Comparison of ENCODE assay signal across 8 cellular contexts in genomic region chr19:46787040-46787330, GRCh38. TPM values are rescaled to one million over a fixed set of nuclear protein-coding genes. Genes with fewer than 3 reads are reported as not detected.
DNase-seq lines count a peak whose midpoint lies in the region; ATAC-seq, FAIRE-seq and TF ChIP-seq lines count a peak whose summit lies in the region.

No MANE protein-coding gene starts in this region.

- no peaks in the 10 kb centered on the region for H3K27me3 ChIP-seq in CD8-positive, alpha-beta T cell (ENCODE audit: insufficient read depth, low read length)
- H3K27me3 ChIP-seq in OCI-LY3 (ENCODE audit: low read depth, low read length) (0 out of 2 replicates have a peak, but pooled peaks cover 3% of the 10 kb centered on the region), endothelial cell of umbilical vein (ENCODE audit: control insufficient read depth in 2 of 2, insufficient read depth in 2 of 2, low read length in 2 of 2) (no peaks in the 10 kb centered on the region), neutrophil (peaks cover 4% of the 10 kb centered on the region)

- peaks cover 55% of the 10 kb centered on the region for H3K4me1 ChIP-seq in CD8-positive, alpha-beta T cell (ENCODE audit: insufficient read depth, low read length)
- H3K4me1 ChIP-seq in OCI-LY3 (ENCODE audit: low read length) (peaks cover 27% of the 10 kb centered on the region), endothelial cell of umbilical vein (ENCODE audit: control insufficient read depth, extremely low read depth, insufficient read depth, low read length) (peaks cover 34% of the 10 kb centered on the region), neutrophil (ENCODE audit: control insufficient read depth in 1 of 2, insufficient read depth in 1 of 2, low read depth in 1 of 2, low read length in 1 of 2) (peaks cover 47 to 50% of the 10 kb centered on the region in 2 experiments)

- dilution Hi-C loops in endothelial cell of umbilical vein (cut with MboI; ENCODE audit: extremely low pct_ligation_motif_present, low sequenced_read_pairs), result no loop called here

- no peak overlapping the region for H2AFZ ChIP-seq in OCI-LY3 (ENCODE audit: low read depth, low read length)
- H2AFZ ChIP-seq in endothelial cell of umbilical vein (ENCODE audit: low read depth, low read length), result peak overlapping the region; percentile 13

- H3K9me3 ChIP-seq in CD8-positive, alpha-beta T cell (ENCODE audit: low read length), result no peaks in the 10 kb centered on the region
- H3K9me3 ChIP-seq in OCI-LY3 (ENCODE audit: insufficient read depth, low read length) (no peaks in the 10 kb centered on the region), endothelial cell of umbilical vein (replicated peaks; ENCODE audit: control insufficient read depth, insufficient read depth, low read length) (no peaks in the 10 kb centered on the region), neutrophil (no peaks in the 10 kb centered on the region)

- H3K9ac ChIP-seq in OCI-LY3 (ENCODE audit: low read length) (peak overlapping the region; percentile 99), endothelial cell of umbilical vein (replicated peaks; ENCODE audit: extremely low read depth, insufficient read depth, low read length) (peak overlapping the region; percentile 94)

- BruUV-seq in endothelial cell of umbilical vein (replicated peaks; lab: Mats Ljungman, UMichigan), result no TSS peak

- H4K20me1 ChIP-seq in OCI-LY3 (ENCODE audit: insufficient read depth, low read length) (peaks cover 45% of the 10 kb centered on the region), endothelial cell of umbilical vein (replicated peaks; ENCODE audit: control insufficient read depth, extremely low read depth, insufficient read depth, low read length) (peaks cover 4% of the 10 kb centered on the region)

- peak overlapping the region; percentile 85 for H3K4me3 Mint-ChIP-seq in CD8-positive, alpha-beta T cell

- no peaks in the 10 kb centered on the region for H3K27me3 Mint-ChIP-seq in CD8-positive, alpha-beta T cell (ENCODE audit: low read depth)

- POLR2A ChIA-PET in CD8-positive, alpha-beta T cell (lab: Charles Lee), result no interaction called here
- POLR2A ChIA-PET in endothelial cell of umbilical vein (lab: Charles Lee), result interaction anchor here (0.6 to 2.5 kb wide), 5 partner anchors 9 to 81 kb away, joined by 3 to 24 read pairs (median 5); no protein-coding TSS in a partner anchor

- H3K9me3 Mint-ChIP-seq in CD8-positive, alpha-beta T cell, result no peaks in the 10 kb centered on the region

- H3K27ac Mint-ChIP-seq in CD8-positive, alpha-beta T cell, result peak overlapping the region; percentile 92

- no peak overlapping the region for H3K27ac ChIP-seq in CD8-positive, alpha-beta T cell (ENCODE audit: low read depth, low read length)
- H3K27ac ChIP-seq in OCI-LY3 (ENCODE audit: low read length) (peak overlapping the region; percentile 88), endothelial cell of umbilical vein (ENCODE audit: insufficient read depth, low read depth, low read length) (peak overlapping the region; percentile 98), neutrophil (peak overlapping the region; percentile 80)

- H3K36me3 Mint-ChIP-seq in CD8-positive, alpha-beta T cell, result peaks cover 13% of the 10 kb centered on the region

- H3K9me1 ChIP-seq in endothelial cell of umbilical vein (replicated peaks; ENCODE audit: control insufficient read depth, extremely low read depth, insufficient read depth, low read length), result no peaks in the 10 kb centered on the region

- H3K4me1 Mint-ChIP-seq in CD8-positive, alpha-beta T cell (ENCODE audit: low read depth), result peaks cover 57% of the 10 kb centered on the region

- FAIRE-seq in endothelial cell of umbilical vein (lab: Jason Lieb, UNC) (no peak), GM12891 (lab: Jason Lieb, UNC) (no peak)

- TF ChIP-seq CTCF in CD8-positive, alpha-beta T cell (IDR thresholded peaks at IDR 0.05), result no peak
- TF ChIP-seq CTCF in OCI-LY3 (IDR thresholded peaks at IDR 0.05; ENCODE audit: low read depth, low read length), result no peak
- TF ChIP-seq CTCF in endothelial cell of umbilical vein (IDR thresholded peaks at IDR 0.05; ENCODE audit: extremely low read depth in 1 of 2, insufficient read depth in 1 of 2, low read depth in 1 of 2, low read length in 2 of 2), result no peak
- no peak for TF ChIP-seq CTCF in neutrophil (IDR thresholded peaks at IDR 0.05)

- intact Hi-C loops in CD8-positive, alpha-beta T cell (cut with DNase I, micrococcal nuclease), result loop anchor here (2.0 to 10.0 kb wide), 5 partner anchors 35 to 440 kb away; partner anchors contain the start of gene PRKD2 (in 1 of the 2)
- intact Hi-C loops in endothelial cell of umbilical vein (cut with micrococcal nuclease), result loop anchor here (5.0 kb wide), 1 partner anchor 470 kb away; the partner anchor contains the start of gene CCDC9

- no peaks in the 10 kb centered on the region for H3K36me3 ChIP-seq in CD8-positive, alpha-beta T cell (ENCODE audit: insufficient read depth, low read length)
- H3K36me3 ChIP-seq in OCI-LY3 (replicated peaks; ENCODE audit: low read depth, low read length), result peaks cover 49% of the 10 kb centered on the region
- peaks cover 5 to 10% of the 10 kb centered on the region in 2 experiments for H3K36me3 ChIP-seq in endothelial cell of umbilical vein (ENCODE audit: control insufficient read depth in 2 of 2, extremely low read depth in 1 of 2, insufficient read depth in 2 of 2, low read length in 2 of 2)
- H3K36me3 ChIP-seq in neutrophil, result no peaks in the 10 kb centered on the region

- DNase-seq in CD8-positive, alpha-beta T cell, result no peak
- no peak for DNase-seq in endothelial cell of umbilical vein (ENCODE audit: low read depth, low spot score)
- DNase-seq in GM12891 (ENCODE audit: insufficient read length, low spot score), result no peak
- no peak for DNase-seq in SKM-1 (lab: John Stamatoyannopoulos, UW; ENCODE audit: unreplicated experiment)

- CTCF ChIA-PET in CD8-positive, alpha-beta T cell (lab: Charles Lee), result interaction anchor here (0.8 to 9.1 kb wide), 3 partner anchors 8 to 54 kb away, joined by 3 to 39 read pairs (median 29); no protein-coding TSS in a partner anchor
- CTCF ChIA-PET in endothelial cell of umbilical vein (lab: Charles Lee), result interaction anchor here (4.7 to 6.7 kb wide), 2 partner anchors 43 to 54 kb away, joined by 21 to 63 read pairs; no protein-coding TSS in a partner anchor

- H3K4me2 ChIP-seq in OCI-LY3 (ENCODE audit: low read length), result peak overlapping the region; percentile 82
- peak overlapping the region; percentile 69 for H3K4me2 ChIP-seq in endothelial cell of umbilical vein (ENCODE audit: insufficient read depth, low read length)

- peak overlapping the region; percentile 85 for H3K4me3 ChIP-seq in CD8-positive, alpha-beta T cell (ENCODE audit: low read depth, low read length)
- H3K4me3 ChIP-seq in OCI-LY3 (ENCODE audit: low read length) (peak overlapping the region; percentile 89), endothelial cell of umbilical vein (replicated peaks in 1 of 3; ENCODE audit: insufficient read depth in 1 of 3, low read depth in 1 of 3, low read length in 3 of 3) (peak overlapping the region; percentile 60 to 99 (median 89)), neutrophil (ENCODE audit: low read depth in 1 of 2, low read length in 1 of 2) (peak overlapping the region; percentile 73 to 80)

- TF ChIP-seq POLR2A in endothelial cell of umbilical vein (IDR thresholded peaks at IDR 0.05; ENCODE audit: low read depth, low read length), result no peak
- TF ChIP-seq POLR2A in GM12891 (IDR thresholded peaks at IDR 0.05; ENCODE audit: low read depth, low read length), result no peak

- peaks cover 64% of the 10 kb centered on the region for H3K79me2 ChIP-seq in OCI-LY3 (ENCODE audit: low read length)
- H3K79me2 ChIP-seq in endothelial cell of umbilical vein (ENCODE audit: control insufficient read depth, insufficient read depth, low read length), result peaks cover 60% of the 10 kb centered on the region

- no peak for ATAC-seq in CD8-positive, alpha-beta T cell
- no peak for ATAC-seq in HG02840 (IDR thresholded peaks at IDR 0.05; ENCODE audit: low FRiP score, unreplicated experiment)
- ATAC-seq in HG03280 (IDR thresholded peaks at IDR 0.05; ENCODE audit: unreplicated experiment), result no peak

TF ChIP-seq in GM12891, 5 proteins besides CTCF, POLR2A, EP300 and RAD21 (continues in another document):
- TF ChIP-seq POLR2AphosphoS5 (IDR thresholded peaks at IDR 0.05; ENCODE audit: low read depth, low read length) (no peak), POU2F2 (IDR thresholded peaks at IDR 0.05; ENCODE audit: low read depth, low read length) (no peak)

RNA-seq across cellular contexts. Expression of gene SLC1A5, which starts 1.4 kb away (rescaled TPM):
- total RNA-seq in CD8-positive, alpha-beta T cell, result 10 to 100 TPM; 16.6 to 17.4 TPM
- 105 and 114 TPM in 2 replicates for total RNA-seq in endothelial cell of umbilical vein
- polyA plus RNA-seq in endothelial cell of umbilical vein, result 114 TPM in 2 replicates
- polyA plus RNA-seq in endothelial cell of umbilical vein (2011; cell fraction: cytosol; rRNA removed), result 73.3 and 75.0 TPM in 2 replicates
- 43.7 and 51.1 TPM in 2 replicates for polyA plus RNA-seq in endothelial cell of umbilical vein (2011; cell fraction: nucleus; rRNA removed)
- 86.6 and 87.7 TPM in 2 replicates for polyA plus RNA-seq in endothelial cell of umbilical vein (2012)
- 127 and 137 TPM in 2 replicates for polyA minus RNA-seq in endothelial cell of umbilical vein
- polyA minus RNA-seq in endothelial cell of umbilical vein (2011; cell fraction: cytosol; rRNA and poly(A)+ RNA removed), result 98.2 TPM
- 22.9 and 25.6 TPM in 2 replicates for polyA minus RNA-seq in endothelial cell of umbilical vein (2011; cell fraction: nucleus; rRNA and poly(A)+ RNA removed)
- 46.9 TPM for polyA plus RNA-seq in GM12891 (2012; ENCODE audit: low read depth, missing spikeins)

RNA-seq across cellular contexts. Expression of gene STRN4, which starts 40.7 kb away (rescaled TPM):
- total RNA-seq in CD8-positive, alpha-beta T cell, result 100 to 1,000 TPM; 120 to 126 TPM
- 108 and 116 TPM in 2 replicates for total RNA-seq in endothelial cell of umbilical vein
- polyA plus RNA-seq in endothelial cell of umbilical vein, result 144 and 179 TPM in 2 replicates
- 87.1 and 114 TPM in 2 replicates for polyA plus RNA-seq in endothelial cell of umbilical vein (2011; cell fraction: cytosol; rRNA removed)
- 179 and 227 TPM in 2 replicates for polyA plus RNA-seq in endothelial cell of umbilical vein (2011; cell fraction: nucleus; rRNA removed)
- 54.6 and 71.2 TPM in 2 replicates for polyA plus RNA-seq in endothelial cell of umbilical vein (2012)
- polyA minus RNA-seq in endothelial cell of umbilical vein, result 86.7 and 114 TPM in 2 replicates
- 31.5 TPM for polyA minus RNA-seq in endothelial cell of umbilical vein (2011; cell fraction: cytosol; rRNA and poly(A)+ RNA removed)
- polyA minus RNA-seq in endothelial cell of umbilical vein (2011; cell fraction: nucleus; rRNA and poly(A)+ RNA removed), result 65.9 and 118 TPM in 2 replicates
- 27.3 TPM for polyA plus RNA-seq in GM12891 (2012; ENCODE audit: low read depth, missing spikeins)

RNA-seq across cellular contexts. Expression of gene FKRP, which starts 41.1 kb away (rescaled TPM):
- 10 to 100 TPM; 23.2 to 25.4 TPM for total RNA-seq in CD8-positive, alpha-beta T cell
- 28.6 and 32.8 TPM in 2 replicates for total RNA-seq in endothelial cell of umbilical vein
- polyA plus RNA-seq in endothelial cell of umbilical vein, result 31.5 and 33.5 TPM in 2 replicates
- 14.6 and 23.7 TPM in 2 replicates for polyA plus RNA-seq in endothelial cell of umbilical vein (2011; cell fraction: cytosol; rRNA removed)
- polyA plus RNA-seq in endothelial cell of umbilical vein (2011; cell fraction: nucleus; rRNA removed), result 49.9 and 63.7 TPM in 2 replicates
- polyA plus RNA-seq in endothelial cell of umbilical vein (2012), result 23.5 and 24.5 TPM in 2 replicates
- polyA minus RNA-seq in endothelial cell of umbilical vein, result 15.9 and 23.2 TPM in 2 replicates
- polyA minus RNA-seq in endothelial cell of umbilical vein (2011; cell fraction: cytosol; rRNA and poly(A)+ RNA removed), result 3.3 TPM
- 14.5 and 18.0 TPM in 2 replicates for polyA minus RNA-seq in endothelial cell of umbilical vein (2011; cell fraction: nucleus; rRNA and poly(A)+ RNA removed)
- 7.9 TPM for polyA plus RNA-seq in GM12891 (2012; ENCODE audit: low read depth, missing spikeins)
